ENCODE assay signal across 16 cellular contexts in the genomic region with DNA sequence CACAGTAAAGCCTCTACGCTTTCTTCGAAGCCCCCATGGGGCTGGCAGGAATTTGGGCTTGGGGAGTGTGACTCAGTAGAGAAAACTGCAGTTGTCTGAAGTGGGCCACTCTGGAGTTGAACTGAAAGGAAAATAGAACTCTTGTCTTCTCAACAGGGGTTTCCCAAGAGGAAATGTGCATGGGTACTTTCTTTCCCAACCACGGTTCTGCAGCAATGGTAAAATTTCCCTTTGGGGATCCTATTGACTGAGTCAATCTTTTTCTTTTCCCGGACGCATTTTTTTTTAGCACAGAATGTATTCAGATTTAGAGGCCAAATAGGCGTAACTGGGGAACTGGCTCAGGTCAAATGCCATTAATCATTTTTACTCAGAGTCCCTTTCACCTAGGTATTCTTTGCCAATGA.
A peak's percentile ranks its signal among the peaks of the same experiment; 100 is the strongest.
DNase-seq lines count a peak whose midpoint lies in the region; ATAC-seq, FAIRE-seq and TF ChIP-seq lines count a peak whose summit lies in the region.
"Had no signal": no experiment of that assay in that cellular context is flagged by ENCODE, and none has a peak within 500 bp of the region (broad histone marks: within the 10 kb centered on the region; RNA-seq: fewer than 3 reads in every experiment).

No MANE protein-coding gene starts in this region.

- H3K4me3 ChIP-seq in adipocyte (ENCODE audit: low read length) (peak overlapping the region; percentile 44), gastrocnemius medialis (no peak overlapping the region), vagina (no peak overlapping the region)
- H3K4me3 ChIP-seq: K562 had no signal

- DNase-seq in adipocyte (ENCODE audit: low read depth) (no peak), iris pigment epithelial cell (ENCODE audit: low read depth) (peak; percentile 3), gastrocnemius medialis (peak in 1 of 2 donors; percentile 16), GM12892 (ENCODE audit: insufficient read length) (no peak), vagina (ENCODE audit: extremely low spot score in 2 of 2) (no peak)
- DNase-seq: DMS 273 treated with DMSO at 0.1 percent for 48 hours, H9, NCI-H1092 treated with DMSO at 0.1 percent for 48 hours, NCI-H1694, NCI-H2171, NCI-H446 treated with DMSO at 0.1 percent for 48 hours, NCI-H774, SHP77 treated with DMSO at 0.1 percent for 48 hours had no signal

- TF ChIP-seq POLR2A in gastrocnemius medialis (IDR thresholded peaks at IDR 0.05) (no peak), GM12892 (IDR thresholded peaks at IDR 0.05; ENCODE audit: low read depth, low read length) (no peak), vagina (IDR thresholded peaks at IDR 0.05) (no peak)

- intact Hi-C loops in gastrocnemius medialis (cut with DNase I; ENCODE audit: low total_unique reads), result no loop called here
- intact Hi-C loops in vagina (cut with DNase I), result no loop called here

- in situ Hi-C loops in gastrocnemius medialis (cut with MboI; ENCODE audit: low sequenced_read_pairs in 4 of 4), result no loop called here

- H3K9me3 ChIP-seq in adipocyte (ENCODE audit: control insufficient read depth, low read length) (peaks cover 6% of the 10 kb centered on the region), gastrocnemius medialis (no peaks in the 10 kb centered on the region), vagina (no peaks in the 10 kb centered on the region)

- H3K27ac ChIP-seq in gastrocnemius medialis (no peak overlapping the region), vagina (no peak overlapping the region)

- H3K27me3 ChIP-seq in adipocyte (replicated peaks; ENCODE audit: control insufficient read depth, insufficient read depth, low read length), result no peaks in the 10 kb centered on the region
- H3K27me3 ChIP-seq in gastrocnemius medialis, result no peaks in the 10 kb centered on the region
- H3K27me3 ChIP-seq in vagina, result no peaks in the 10 kb centered on the region

- H3K9ac ChIP-seq in adipocyte (ENCODE audit: low read length), result no peak overlapping the region

- no peak for TF ChIP-seq CTCF in gastrocnemius medialis (IDR thresholded peaks at IDR 0.05 in 4 of 5, conservative IDR thresholded peaks at IDR 0.05 in 1 of 5)
- TF ChIP-seq CTCF in vagina (IDR thresholded peaks at IDR 0.05), result no peak

- H3K4me1 ChIP-seq in adipocyte (ENCODE audit: control insufficient read depth, insufficient read depth, low read length) (peaks cover 36% of the 10 kb centered on the region), gastrocnemius medialis (no peaks in the 10 kb centered on the region), vagina (no peaks in the 10 kb centered on the region)

- FAIRE-seq in GM12892 (lab: Jason Lieb, UNC), result no peak
- FAIRE-seq: K562 had no signal

- ATAC-seq in HG03432 (IDR thresholded peaks at IDR 0.05; ENCODE audit: unreplicated experiment), result peak; percentile 56
- ATAC-seq in gastrocnemius medialis, result peak; percentile 39 to 56
- no peak for ATAC-seq in GM18907 (IDR thresholded peaks at IDR 0.05; ENCODE audit: unreplicated experiment)
- ATAC-seq: K562 had no signal

- H3K36me3 ChIP-seq in adipocyte (ENCODE audit: control insufficient read depth, insufficient read depth, low read length, severe bottlenecking) (no peaks in the 10 kb centered on the region), gastrocnemius medialis (no peaks in the 10 kb centered on the region), vagina (no peaks in the 10 kb centered on the region)
